Comparison of ENCODE assay signal across 8 cellular contexts in the genomic region with DNA sequence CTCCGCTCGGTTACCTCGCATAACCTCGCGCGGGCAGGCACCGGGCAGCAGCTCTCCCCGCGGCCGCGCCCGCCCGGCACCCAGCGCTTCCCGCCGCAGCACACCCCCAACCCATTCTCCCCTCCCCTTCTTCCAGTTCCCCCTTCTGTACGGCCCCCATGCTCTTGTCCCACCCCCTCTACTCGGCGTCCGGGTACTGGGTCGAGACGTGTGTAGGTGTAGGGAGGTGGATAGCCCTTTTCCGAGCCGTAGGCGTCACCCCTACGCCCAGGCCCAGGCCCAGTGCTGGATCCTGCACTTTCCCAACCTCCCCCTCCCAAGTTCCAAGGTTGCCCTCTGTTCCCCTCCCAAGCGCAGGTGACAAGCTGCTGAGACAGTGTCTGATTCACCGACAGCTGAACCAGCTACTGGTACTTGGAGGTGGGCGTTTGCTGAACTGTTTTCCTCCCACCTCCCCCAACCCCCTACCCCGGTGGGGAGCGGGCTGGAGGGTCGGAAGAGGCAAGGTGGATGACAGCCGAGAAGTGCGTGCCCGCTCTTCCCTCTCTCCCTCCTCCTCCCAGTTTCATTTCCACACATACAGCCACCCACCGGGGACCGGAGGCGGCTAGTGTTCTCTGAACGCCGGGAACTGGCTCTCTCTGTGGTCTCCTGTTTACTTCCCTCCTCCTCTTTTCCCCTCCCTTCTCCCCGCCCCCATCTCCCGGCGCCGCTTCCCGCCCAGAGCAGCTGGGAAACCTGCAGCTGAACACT. TPM values are rescaled to one million over a fixed set of nuclear protein-coding genes. Genes with fewer than 3 reads are reported as not detected.
A peak's percentile ranks its signal among the peaks of the same experiment; 100 is the strongest.
DNase-seq lines count a peak whose midpoint lies in the region; ATAC-seq and TF ChIP-seq lines count a peak whose summit lies in the region.

No MANE protein-coding gene starts in this region.

- H2BK5ac ChIP-seq in mesenchymal stem cell (ENCODE audit: low read depth, low read length, poor library complexity, severe bottlenecking): peak overlapping the region; percentile 97

- peaks cover 44% of the 10 kb centered on the region for H3K4me1 Mint-ChIP-seq in activated CD4-positive, alpha-beta memory T cell treated with anti-CD3 and anti-CD28 coated beads, Interleukin-2, amount 10 ng/mL, durations not matched to agents 7 days and 5 days
- peaks cover 13% of the 10 kb centered on the region for H3K4me1 Mint-ChIP-seq in endodermal cell

- H3K9me3 ChIP-seq in endodermal cell (ENCODE audit: control insufficient read depth, low read length): no peaks in the 10 kb centered on the region
- H3K9me3 ChIP-seq in mesenchymal stem cell (ENCODE audit: control insufficient read depth, low read length): no peaks in the 10 kb centered on the region

- peak overlapping the region; percentile 69 to 99 for H2BK12ac ChIP-seq in mesenchymal stem cell (ENCODE audit: low read length in 2 of 2)

- 0 to 1% methylated on average over 8 to 39 of the region's 45 CpGs for WGBS in endodermal cell (ENCODE audit: insufficient coverage in 1 of 2, insufficient read length in 1 of 2), 2 experiments
- WGBS in mesenchymal stem cell: under 1% methylated on average over 33 of the region's 45 CpGs

- POLR2A ChIA-PET in activated CD4-positive, alpha-beta memory T cell treated with anti-CD3 and anti-CD28 coated beads, Interleukin-2, amount 10 ng/mL, durations not matched to agents 7 days and 5 days (lab: Charles Lee): interaction anchor here (0.6 to 5.1 kb wide), 22 partner anchors 9 to 190 kb away, joined by 3 to 95 read pairs (median 4); partner anchors contain the start of gene SMC5

- peak overlapping the region; percentile 96 for H3K27ac Mint-ChIP-seq in activated CD4-positive, alpha-beta memory T cell treated with anti-CD3 and anti-CD28 coated beads, Interleukin-2, amount 10 ng/mL, durations not matched to agents 7 days and 5 days
- H3K27ac Mint-ChIP-seq in endodermal cell: peak overlapping the region; percentile 97

- H3K14ac ChIP-seq in mesenchymal stem cell (ENCODE audit: low read length in 2 of 2): peak overlapping the region in 1 of 2 experiments; percentile 100

- DNase-seq in AG08396 (ENCODE audit: low spot score) (peak; percentile 62), NCI-H345 treated with DMSO at 0.1 percent for 48 hours (lab: John Stamatoyannopoulos, UW; ENCODE audit: unreplicated experiment) (peak; percentile 70), endodermal cell (peak; percentile 94), mesenchymal stem cell (peak; percentile 95)
- DNase-seq in activated CD4-positive, alpha-beta memory T cell treated with anti-CD3 and anti-CD28 coated beads, Interleukin-2, amount 10 ng/mL, durations not matched to agents 7 days and 5 days: peak; percentile 44
- peak; percentile 15 for DNase-seq in stimulated activated CD8-positive, alpha-beta memory T cell treated with anti-CD3 and anti-CD28 coated beads, Interleukin-15, amount 100 ng/mL, for 24 hours (ENCODE audit: low read depth)

- peak overlapping the region; percentile 100 for H4K8ac ChIP-seq in mesenchymal stem cell (ENCODE audit: low read length)

- peak overlapping the region in 1 of 2 experiments; percentile 34 for H3K23ac ChIP-seq in mesenchymal stem cell (ENCODE audit: low read length in 2 of 2)

- H3K4me3 ChIP-seq in endodermal cell (ENCODE audit: low read length) (peak overlapping the region; percentile 89), mesenchymal stem cell (ENCODE audit: insufficient read depth in 1 of 2, low read depth in 1 of 2, low read length in 2 of 2) (peak overlapping the region; percentile 49 to 84)

- H2AFZ ChIP-seq in mesenchymal stem cell (ENCODE audit: low read depth, low read length): no peak overlapping the region

- CTCF ChIA-PET in activated CD4-positive, alpha-beta memory T cell treated with anti-CD3 and anti-CD28 coated beads, Interleukin-2, amount 10 ng/mL, durations not matched to agents 7 days and 5 days (lab: Charles Lee): interaction anchor here (1.8 to 5.0 kb wide), 2 partner anchors 10 to 182 kb away, joined by 4 to 31 read pairs; no protein-coding TSS in a partner anchor

- H2BK120ac ChIP-seq in mesenchymal stem cell (ENCODE audit: low read depth, low read length): peak overlapping the region; percentile 95

- peak overlapping the region; percentile 95 for H2BK15ac ChIP-seq in mesenchymal stem cell (ENCODE audit: low read depth, poor library complexity, severe bottlenecking)

- no peaks in the 10 kb centered on the region for H3K36me3 Mint-ChIP-seq in activated CD4-positive, alpha-beta memory T cell treated with anti-CD3 and anti-CD28 coated beads, Interleukin-2, amount 10 ng/mL, durations not matched to agents 7 days and 5 days (ENCODE audit: low read depth)
- no peaks in the 10 kb centered on the region for H3K36me3 Mint-ChIP-seq in endodermal cell (ENCODE audit: low read depth)

- peaks cover 9% of the 10 kb centered on the region for H3K27me3 Mint-ChIP-seq in activated CD4-positive, alpha-beta memory T cell treated with anti-CD3 and anti-CD28 coated beads, Interleukin-2, amount 10 ng/mL, durations not matched to agents 7 days and 5 days
- H3K27me3 Mint-ChIP-seq in endodermal cell (ENCODE audit: insufficient read depth): peaks cover 48% of the 10 kb centered on the region

- H3K27ac ChIP-seq in endodermal cell (ENCODE audit: low read depth, low read length) (peak overlapping the region; percentile 93), mesenchymal stem cell (ENCODE audit: low read length, poor library complexity, severe bottlenecking) (peak overlapping the region; percentile 96)

- no peak for TF ChIP-seq CTCF in endodermal cell (conservative IDR thresholded peaks at IDR 0.05)

- peak; percentile 8 for ATAC-seq in GM18517 (IDR thresholded peaks at IDR 0.05; ENCODE audit: unreplicated experiment)
- peak; percentile 24 for ATAC-seq in HG03103 (IDR thresholded peaks at IDR 0.05; ENCODE audit: low read depth, unreplicated experiment)

- H3K79me1 ChIP-seq in mesenchymal stem cell (replicated peaks; ENCODE audit: low read length, poor library complexity, severe bottlenecking): no peaks in the 10 kb centered on the region

- H3K27me3 ChIP-seq in endodermal cell (ENCODE audit: control insufficient read depth, insufficient read depth, low read length, poor library complexity, severe bottlenecking) (peaks cover 17% of the 10 kb centered on the region), mesenchymal stem cell (ENCODE audit: control insufficient read depth in 1 of 2, insufficient read depth in 1 of 2, low read length in 2 of 2) (no peaks in the 10 kb centered on the region)

- H3K4me2 ChIP-seq in mesenchymal stem cell (ENCODE audit: low read length, poor library complexity, severe bottlenecking): peak overlapping the region; percentile 98

- H3K36me3 ChIP-seq in endodermal cell (ENCODE audit: control insufficient read depth, insufficient read depth, low read length) (no peaks in the 10 kb centered on the region), mesenchymal stem cell (ENCODE audit: control insufficient read depth in 1 of 2, insufficient read depth in 2 of 2, low read depth in 1 of 2, low read length in 2 of 2) (no peaks in the 10 kb centered on the region)

- no peaks in the 10 kb centered on the region for H3K9me3 Mint-ChIP-seq in activated CD4-positive, alpha-beta memory T cell treated with anti-CD3 and anti-CD28 coated beads, Interleukin-2, amount 10 ng/mL, durations not matched to agents 7 days and 5 days
- H3K9me3 Mint-ChIP-seq in endodermal cell: no peaks in the 10 kb centered on the region

- H3K18ac ChIP-seq in mesenchymal stem cell (ENCODE audit: low read depth in 1 of 2, low read length in 2 of 2): peak overlapping the region; percentile 98 to 100

- peak overlapping the region; percentile 89 for H3K4me3 Mint-ChIP-seq in activated CD4-positive, alpha-beta memory T cell treated with anti-CD3 and anti-CD28 coated beads, Interleukin-2, amount 10 ng/mL, durations not matched to agents 7 days and 5 days
- H3K4me3 Mint-ChIP-seq in endodermal cell: peak overlapping the region; percentile 74

- H4K91ac ChIP-seq in mesenchymal stem cell (ENCODE audit: low read length): peak overlapping the region; percentile 99

- H2AK5ac ChIP-seq in mesenchymal stem cell (ENCODE audit: low read length, severe bottlenecking): peak overlapping the region; percentile 90

- H3K4me1 ChIP-seq in endodermal cell (ENCODE audit: control insufficient read depth, insufficient read depth, low read length) (peaks cover 9% of the 10 kb centered on the region), mesenchymal stem cell (ENCODE audit: control insufficient read depth, insufficient read depth, low read depth, low read length) (peaks cover 21% of the 10 kb centered on the region)

- H3K9ac ChIP-seq in endodermal cell (ENCODE audit: extremely low read depth, low read length, poor library complexity, severe bottlenecking): peak overlapping the region; percentile 82
- H3K9ac ChIP-seq in mesenchymal stem cell (ENCODE audit: low read length): peak overlapping the region; percentile 98

- peak overlapping the region; percentile 98 for H3K4ac ChIP-seq in mesenchymal stem cell (ENCODE audit: low read depth in 1 of 2, low read length in 2 of 2)

RNA-seq across cellular contexts. Expression of gene KLF9, which starts 6.0 kb away (rescaled TPM):
- total RNA-seq in activated CD4-positive, alpha-beta memory T cell treated with anti-CD3 and anti-CD28 coated beads, Interleukin-2, amount 10 ng/mL, durations not matched to agents 7 days and 5 days: 10 to 100 TPM; 19.2 to 19.6 TPM
- total RNA-seq in endodermal cell: under 1 TPM; 0.13 to 0.31 TPM
- 0.32 TPM for polyA plus RNA-seq in endodermal cell (2013, experiment 1 of 2)
- polyA plus RNA-seq in endodermal cell (2013, experiment 2 of 2): 0.29 TPM
- polyA plus RNA-seq in mesenchymal stem cell (2013, experiment 1 of 2): 31.5 TPM
- polyA plus RNA-seq in mesenchymal stem cell (2013, experiment 2 of 2): 32.5 TPM

Comparison
In these comparisons a context has a peak if more than half of its experiments do, and no peak if none do; other contexts are left out.
1. Peak in every context shown above with its lines: DNase-seq, ATAC-seq, H3K4me3 ChIP-seq and H3K27ac ChIP-seq.
2. DNase-seq: peak in every context shown above with its lines; median percentile 95 in mesenchymal stem cell; 94 in endodermal cell; 70 in NCI-H345 treated with DMSO at 0.1 percent for 48 hours; 62 in AG08396; 44 in activated CD4-positive, alpha-beta memory T cell treated with anti-CD3 and anti-CD28 coated beads, Interleukin-2, amount 10 ng/mL, durations not matched to agents 7 days and 5 days; 15 in stimulated activated CD8-positive, alpha-beta memory T cell treated with anti-CD3 and anti-CD28 coated beads, Interleukin-15, amount 100 ng/mL, for 24 hours.
3. RNA of gene KLF9, which starts 6.0 kb away (total RNA-seq): 19.2 to 19.6 TPM in activated CD4-positive, alpha-beta memory T cell treated with anti-CD3 and anti-CD28 coated beads, Interleukin-2, amount 10 ng/mL, durations not matched to agents 7 days and 5 days; 0.13 to 0.31 TPM in endodermal cell; every median in the first group is over 10 times any median in the second.